9 cellular contexts compared by ENCODE assay signal in genomic region chr2:119431976-119432881, GRCh38. TPM values are rescaled to one million over a fixed set of nuclear protein-coding genes. Genes with fewer than 3 reads are reported as not detected.
A peak's percentile ranks its signal among the peaks of the same experiment; 100 is the strongest.
DNase-seq lines count a peak whose midpoint lies in the region; ATAC-seq and TF ChIP-seq lines count a peak whose summit lies in the region.
"Had no signal": no experiment of that assay in that cellular context is flagged by ENCODE, and none has a peak within 500 bp of the region (broad histone marks: within the 10 kb centered on the region; RNA-seq: fewer than 3 reads in every experiment).

No MANE protein-coding gene starts in this region.

- DNase-seq in AG04450 (ENCODE audit: low read depth, low spot score), result no peak
- DNase-seq in heart right ventricle, result peak in 1 of 2 donors; percentile 35
- DNase-seq in prostate gland (ENCODE audit: low spot score), result no peak

- peaks cover 4 to 39% (median 11%) of the 10 kb centered on the region in 9 donors for H3K4me1 ChIP-seq in heart right ventricle
- H3K4me1 ChIP-seq in prostate gland (replicated peaks), result no peaks in the 10 kb centered on the region

- H3K4me3 ChIP-seq in AG04450 (ENCODE audit: low read depth, low read length) (peak overlapping the region; percentile 40), heart right ventricle (peak overlapping the region; percentile 35 to 61 (median 56)), prostate gland (peak overlapping the region; percentile 37 to 43)

- POLR2A ChIA-PET in AG04450 (lab: Yijun Ruan, JAX), result no interaction called here

- H3K27ac ChIP-seq in AG04450 (ENCODE audit: low read depth, low read length) (no peak overlapping the region), heart right ventricle (peak overlapping the region in 6 of 10 donors; percentile 13 to 87 (median 44)), prostate gland (peak overlapping the region in 1 of 2 donors; percentile 12)

- 20 to 23% methylated on average over 53 of the region's 53 CpGs for WGBS in heart right ventricle, 2 donors
- WGBS in prostate gland, result 16% methylated on average over 49 of the region's 53 CpGs

- intact Hi-C loops in heart right ventricle (cut with DNase I), result no loop called here
- intact Hi-C loops in prostate gland (cut with DNase I), result no loop called here

- peaks cover 4% of the 10 kb centered on the region; the same call in 1 of the 2 replicates for H3K9me3 ChIP-seq in AG04450 (ENCODE audit: control insufficient read depth, insufficient read depth, low read length)
- no peaks in the 10 kb centered on the region for H3K9me3 ChIP-seq in heart right ventricle
- no peaks in the 10 kb centered on the region for H3K9me3 ChIP-seq in prostate gland

- H3K36me3 ChIP-seq in heart right ventricle, result no peaks in the 10 kb centered on the region
- H3K36me3 ChIP-seq in prostate gland, result no peaks in the 10 kb centered on the region

- ATAC-seq in GM21515 (IDR thresholded peaks at IDR 0.05; ENCODE audit: unreplicated experiment) (peak; percentile 11), SK-N-SH treated with all-trans-retinoic acid at 6 μM for 48 hours (peak; percentile 5; the same call in 1 of the 3 replicates), heart right ventricle (peak in 3 of 8 donors; percentile 8 to 24 (median 17)), HG03565 (IDR thresholded peaks at IDR 0.05; ENCODE audit: unreplicated experiment) (no peak), GM18870 (IDR thresholded peaks at IDR 0.05; ENCODE audit: unreplicated experiment) (no peak), HG02870 (IDR thresholded peaks at IDR 0.05; ENCODE audit: unreplicated experiment) (no peak)

- CTCF ChIA-PET in AG04450 (lab: Charles Lee), result interaction anchor here (1.9 kb wide), 1 partner anchor 44 kb away, joined by 6 read pairs; no protein-coding TSS in a partner anchor

- TF ChIP-seq CTCF in AG04450 (IDR thresholded peaks at IDR 0.05; ENCODE audit: low read depth, low read length) (no peak), heart right ventricle (IDR thresholded peaks at IDR 0.05) (no peak), prostate gland (IDR thresholded peaks at IDR 0.05) (no peak)

- H3K27me3 ChIP-seq in AG04450 (ENCODE audit: control insufficient read depth, insufficient read depth, low read length) (peaks cover 45% of the 10 kb centered on the region), heart right ventricle (peaks cover 0 to 35% (median 0%) of the 10 kb centered on the region in 7 donors), prostate gland (replicated peaks; ENCODE audit: insufficient read depth) (no peaks in the 10 kb centered on the region)

- no peak for TF ChIP-seq POLR2A in prostate gland (IDR thresholded peaks at IDR 0.05)

TF ChIP-seq in SK-N-SH treated with all-trans-retinoic acid at 6 μM for 48 hours, 23 proteins besides CTCF, POLR2A, EP300 and RAD21:
- TF ChIP-seq ZFP3 (CRISPR knock-in tag; IDR thresholded peaks at IDR 0.05) (no peak), GLIS3 (CRISPR knock-in tag; IDR thresholded peaks at IDR 0.05) (no peak), ESRRG (CRISPR knock-in tag; IDR thresholded peaks at IDR 0.05) (no peak), CSDC2 (CRISPR knock-in tag; IDR thresholded peaks at IDR 0.05) (no peak), ISL1 (CRISPR knock-in tag; IDR thresholded peaks at IDR 0.05) (no peak), POU6F1 (CRISPR knock-in tag; IDR thresholded peaks at IDR 0.05; ENCODE audit: borderline replicate concordance, low read depth) (no peak), RARB (CRISPR knock-in tag; IDR thresholded peaks at IDR 0.05) (no peak), BACH2 (CRISPR knock-in tag; IDR thresholded peaks at IDR 0.05; ENCODE audit: borderline replicate concordance) (no peak), ZNF565 (CRISPR knock-in tag; conservative IDR thresholded peaks at IDR 0.05; ENCODE audit: low read depth) (no peak)
TF ChIP-seq in SK-N-SH treated with all-trans-retinoic acid at 6 μM for 48 hours: peak in this region for 0.

RNA-seq across cellular contexts. Expression of gene TMEM37, which starts 0.6 kb away (rescaled TPM):
- polyA plus RNA-seq in AG04450 (2011; rRNA removed) (0.98 and 1.2 TPM in 2 replicates), heart right ventricle (1 to 10 TPM in 1 of 2 donors, under 1 TPM in 1; 0.78 to 1.2 TPM)
- 0.26 TPM in 1 of 2 replicates, not detected in the other for polyA minus RNA-seq in AG04450 (2011; rRNA and poly(A)+ RNA removed)
- total RNA-seq in heart right ventricle (1 to 10 TPM in 8 of 10 donors, under 1 TPM in 2; 0.32 to 4.7 (median 2.2) TPM), prostate gland (1 to 10 TPM; 1.7 to 6.8 TPM)
- total RNA-seq: frontal cortex had no signal

Comparison
In these comparisons a context has a peak if more than half of its experiments do, and no peak if none do; other contexts are left out.
1. ATAC-seq: peak in GM21515 (single experiment) and SK-N-SH treated with all-trans-retinoic acid at 6 μM for 48 hours (single experiment); none in HG03565 (single experiment), GM18870 (single experiment) and HG02870 (single experiment).
2. Peak in every context shown above with its lines, with median percentiles within 50 percentile points of each other: H3K4me3 ChIP-seq.